9 cellular contexts compared by ENCODE assay signal in genomic region chr5:94181940-94182339, GRCh38.
DNase-seq lines count a peak whose midpoint lies in the region; ATAC-seq and TF ChIP-seq lines count a peak whose summit lies in the region.
"Had no signal": no experiment of that assay in that cellular context is flagged by ENCODE, and none has a peak within 500 bp of the region (broad histone marks: within the 10 kb centered on the region; RNA-seq: fewer than 3 reads in every experiment).

No MANE protein-coding gene starts in this region.

- H3K4me1 Mint-ChIP-seq in neural crest cell, result no peaks in the 10 kb centered on the region
- H3K4me1 Mint-ChIP-seq: activated CD4-positive, alpha-beta T cell treated with anti-CD3 and anti-CD28 coated beads, Interleukin-2, amount 10 ng/mL, durations not matched to agents 24 days and 14 days had no signal

- intact Hi-C loops in Right ventricle myocardium superior (cut with DNase I), result no loop called here

- no peak overlapping the region for H3K27ac Mint-ChIP-seq in neural crest cell (ENCODE audit: unreplicated experiment)
- H3K27ac Mint-ChIP-seq: activated CD4-positive, alpha-beta T cell treated with anti-CD3 and anti-CD28 coated beads, Interleukin-2, amount 10 ng/mL, durations not matched to agents 24 days and 14 days had no signal

- DNase-seq in OCI-M1 (lab: John Stamatoyannopoulos, UW), result peak; percentile 74
- no peak for DNase-seq in neural crest cell (ENCODE audit: low read depth, low spot score)
- DNase-seq in mesenteric fat pad (ENCODE audit: low spot score), result no peak
- DNase-seq in Right ventricle myocardium superior, result no peak
- DNase-seq: activated CD4-positive, alpha-beta T cell treated with anti-CD3 and anti-CD28 coated beads, Interleukin-2, amount 10 ng/mL, durations not matched to agents 24 days and 14 days; aorta had no signal

- ATAC-seq in HG02885 (IDR thresholded peaks at IDR 0.05; ENCODE audit: poor library complexity, unreplicated experiment), result peak; percentile 83
- no peak for ATAC-seq in HG03469 (IDR thresholded peaks at IDR 0.05; ENCODE audit: unreplicated experiment)
- no peak for ATAC-seq in Right ventricle myocardium superior (ENCODE audit: poor library complexity)

- H3K36me3 Mint-ChIP-seq in neural crest cell (ENCODE audit: low read depth), result peaks cover 1% of the 10 kb centered on the region

- no peaks in the 10 kb centered on the region for H3K27me3 Mint-ChIP-seq in neural crest cell (ENCODE audit: low read depth)

- H3K4me3 ChIP-seq in GM12875 (ENCODE audit: low read depth, low read length), result no peak overlapping the region

- 0 out of 2 replicates have a peak, but pooled peaks have one; percentile 28 for TF ChIP-seq CTCF in GM12875 (IDR thresholded peaks at IDR 0.05; ENCODE audit: borderline replicate concordance, insufficient read depth, low read depth, low read length)
- TF ChIP-seq CTCF in neural crest cell (conservative IDR thresholded peaks at IDR 0.05), result peak; percentile 27

- peaks cover 1% of the 10 kb centered on the region for H3K9me3 Mint-ChIP-seq in neural crest cell
- H3K9me3 Mint-ChIP-seq: activated CD4-positive, alpha-beta T cell treated with anti-CD3 and anti-CD28 coated beads, Interleukin-2, amount 10 ng/mL, durations not matched to agents 24 days and 14 days had no signal

- H3K4me3 Mint-ChIP-seq in neural crest cell, result no peak overlapping the region
- H3K4me3 Mint-ChIP-seq: activated CD4-positive, alpha-beta T cell treated with anti-CD3 and anti-CD28 coated beads, Interleukin-2, amount 10 ng/mL, durations not matched to agents 24 days and 14 days had no signal
